Comparison of ENCODE assay signal across 1 cellular context in the genomic region with DNA sequence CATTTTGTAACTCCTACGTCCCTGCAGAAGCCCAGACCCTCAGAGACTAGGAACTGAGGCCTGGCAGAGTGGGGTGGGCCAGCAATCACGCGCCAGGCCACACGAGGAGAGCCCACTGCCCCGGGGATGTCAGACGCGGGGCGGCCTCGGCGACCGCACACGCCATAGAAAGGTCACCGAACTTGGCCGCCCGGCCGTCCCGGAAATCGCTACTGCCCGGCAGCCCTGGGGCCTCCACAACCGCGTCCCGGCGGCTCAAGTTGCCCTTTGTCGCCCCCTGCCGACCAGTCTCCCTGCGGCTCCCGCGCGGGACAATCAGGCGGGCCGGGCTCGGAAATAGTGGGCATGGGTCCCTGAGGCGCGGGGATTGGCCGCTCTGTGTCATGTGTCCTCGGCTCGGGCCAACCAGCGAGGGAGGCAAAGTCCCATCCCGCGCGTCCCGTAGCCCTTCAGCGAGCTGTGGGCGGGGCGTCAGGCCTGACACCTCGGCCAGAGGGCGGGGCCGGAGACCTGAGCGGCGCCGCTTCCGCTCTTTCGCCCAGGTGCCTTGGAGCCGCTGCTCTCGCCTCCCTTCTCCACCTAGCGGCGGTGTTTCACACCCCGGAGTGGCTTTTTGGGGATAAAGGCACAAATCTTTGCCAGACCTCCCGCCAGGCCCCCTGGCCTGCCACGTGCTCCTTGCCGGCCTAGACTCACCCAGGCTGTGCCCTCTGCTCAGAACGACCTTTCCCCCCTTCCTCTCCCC.
TF ChIP-seq lines count a peak whose summit lies in the region.

No MANE protein-coding gene starts in this region.

TF ChIP-seq in HepG2, 621 proteins besides CTCF, POLR2A, EP300 and RAD21 (continued from another document and continues in another):
- peak; percentile 96 for TF ChIP-seq GATAD1 (CRISPR knock-in tag; IDR thresholded peaks at IDR 0.05)
- peak; percentile 86; the same call in 1 of the 2 replicates for TF ChIP-seq ZNF333 (CRISPR knock-in tag; IDR thresholded peaks at IDR 0.05; ENCODE audit: borderline replicate concordance)
- TF ChIP-seq, protein P1, sequence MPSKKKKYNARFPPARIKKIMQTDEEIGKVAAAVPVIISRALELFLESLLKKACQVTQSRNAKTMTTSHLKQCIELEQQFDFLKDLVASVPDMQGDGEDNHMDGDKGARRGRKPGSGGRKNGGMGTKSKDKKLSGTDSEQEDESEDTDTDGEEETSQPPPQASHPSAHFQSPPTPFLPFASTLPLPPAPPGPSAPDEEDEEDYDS (CRISPR knock-in tag; IDR thresholded peaks at IDR 0.05) = peak; percentile 90
- TF ChIP-seq NAIF1 (CRISPR knock-in tag; IDR thresholded peaks at IDR 0.05; ENCODE audit: borderline replicate concordance) = peak; percentile 31; the same call in 1 of the 2 replicates
- TF ChIP-seq ZFP36L1 (CRISPR knock-in tag; IDR thresholded peaks at IDR 0.05) = peak; percentile 65; the same call in 1 of the 2 replicates
- 0 out of 2 replicates have a peak, but pooled peaks have one; percentile 29 for TF ChIP-seq ZNF775 (CRISPR knock-in tag; IDR thresholded peaks at IDR 0.05; ENCODE audit: borderline replicate concordance)
- TF ChIP-seq RXRB (CRISPR knock-in tag; IDR thresholded peaks at IDR 0.05; ENCODE audit: borderline replicate concordance) = peak; percentile 90
- TF ChIP-seq, protein P2, sequence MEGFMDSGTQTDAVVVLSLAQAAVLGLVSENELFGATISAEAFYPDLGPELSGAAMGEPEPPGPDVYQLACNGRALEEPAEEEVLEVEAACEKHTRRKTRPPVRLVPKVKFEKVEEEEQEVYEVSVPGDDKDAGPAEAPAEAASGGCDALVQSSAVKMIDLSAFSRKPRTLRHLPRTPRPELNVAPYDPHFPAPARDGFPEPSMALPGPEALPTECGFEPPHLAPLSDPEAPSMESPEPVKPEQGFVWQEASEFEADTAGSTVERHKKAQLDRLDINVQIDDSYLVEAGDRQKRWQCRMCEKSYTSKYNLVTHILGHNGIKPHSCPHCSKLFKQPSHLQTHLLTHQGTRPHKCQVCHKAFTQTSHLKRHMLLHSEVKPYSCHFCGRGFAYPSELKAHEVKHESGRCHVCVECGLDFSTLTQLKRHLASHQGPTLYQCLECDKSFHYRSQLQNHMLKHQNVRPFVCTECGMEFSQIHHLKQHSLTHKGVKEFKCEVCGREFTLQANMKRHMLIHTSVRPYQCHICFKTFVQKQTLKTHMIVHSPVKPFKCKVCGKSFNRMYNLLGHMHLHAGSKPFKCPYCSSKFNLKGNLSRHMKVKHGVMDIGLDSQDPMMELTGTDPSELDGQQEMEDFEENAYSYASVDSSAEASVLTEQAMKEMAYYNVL (CRISPR knock-in tag; IDR thresholded peaks at IDR 0.05; ENCODE audit: borderline replicate concordance) = peak; percentile 61; the same call in 1 of the 2 replicates
- no peak; the same call in none of the 2 replicates for TF ChIP-seq ZSCAN29 (CRISPR knock-in tag; conservative IDR thresholded peaks at IDR 0.05)
- no peak for TF ChIP-seq NFE2 (CRISPR knock-in tag; IDR thresholded peaks at IDR 0.05)
- TF ChIP-seq SP2 (CRISPR knock-in tag; IDR thresholded peaks at IDR 0.05) = peak; percentile 67; the same call in 1 of the 2 replicates
- TF ChIP-seq ZBTB3 (CRISPR knock-in tag; IDR thresholded peaks at IDR 0.05; ENCODE audit: borderline replicate concordance, low read depth) = peak; percentile 61; the same call in 1 of the 2 replicates
- TF ChIP-seq GABPA (IDR thresholded peaks at IDR 0.05; ENCODE audit: low read depth, low read length) = peak; percentile 28
- TF ChIP-seq GABPA (CRISPR knock-in tag; IDR thresholded peaks at IDR 0.05; ENCODE audit: low read depth) = peak; percentile 84
- peak; percentile 94; the same call in 1 of the 2 replicates for TF ChIP-seq REPIN1 (CRISPR knock-in tag; IDR thresholded peaks at IDR 0.05; ENCODE audit: borderline replicate concordance, low read depth)
- TF ChIP-seq MBD4 (IDR thresholded peaks at IDR 0.05; ENCODE audit: borderline replicate concordance, low read length) = no peak
- TF ChIP-seq, protein P3, sequence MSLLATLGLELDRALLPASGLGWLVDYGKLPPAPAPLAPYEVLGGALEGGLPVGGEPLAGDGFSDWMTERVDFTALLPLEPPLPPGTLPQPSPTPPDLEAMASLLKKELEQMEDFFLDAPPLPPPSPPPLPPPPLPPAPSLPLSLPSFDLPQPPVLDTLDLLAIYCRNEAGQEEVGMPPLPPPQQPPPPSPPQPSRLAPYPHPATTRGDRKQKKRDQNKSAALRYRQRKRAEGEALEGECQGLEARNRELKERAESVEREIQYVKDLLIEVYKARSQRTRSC (CRISPR knock-in tag; IDR thresholded peaks at IDR 0.05; ENCODE audit: low read depth) = no peak
- no peak for TF ChIP-seq TRIM24 (CRISPR knock-in tag; IDR thresholded peaks at IDR 0.05)
- 0 out of 2 replicates have a peak, but pooled peaks have one; percentile 17 for TF ChIP-seq ZNF225 (CRISPR knock-in tag; IDR thresholded peaks at IDR 0.05)
- no peak for TF ChIP-seq JDP2 (CRISPR knock-in tag; IDR thresholded peaks at IDR 0.05; ENCODE audit: borderline replicate concordance)
- TF ChIP-seq ZNF468 (CRISPR knock-in tag; IDR thresholded peaks at IDR 0.05) = no peak
- TF ChIP-seq CREM (IDR thresholded peaks at IDR 0.05) = peak; percentile 24; the same call in 1 of the 2 replicates
- TF ChIP-seq CREM (CRISPR knock-in tag; IDR thresholded peaks at IDR 0.05) = no peak
- TF ChIP-seq U2AF1 (optimal IDR thresholded peaks at IDR 0.05; ENCODE audit: low read depth, low read length) = no peak
- TF ChIP-seq RBFOX2 (IDR thresholded peaks at IDR 0.05; ENCODE audit: low read depth, low read length) = peak; percentile 92
- peak; percentile 72 for TF ChIP-seq TAF1 (CRISPR knock-in tag; IDR thresholded peaks at IDR 0.05)
- TF ChIP-seq, protein P4, sequence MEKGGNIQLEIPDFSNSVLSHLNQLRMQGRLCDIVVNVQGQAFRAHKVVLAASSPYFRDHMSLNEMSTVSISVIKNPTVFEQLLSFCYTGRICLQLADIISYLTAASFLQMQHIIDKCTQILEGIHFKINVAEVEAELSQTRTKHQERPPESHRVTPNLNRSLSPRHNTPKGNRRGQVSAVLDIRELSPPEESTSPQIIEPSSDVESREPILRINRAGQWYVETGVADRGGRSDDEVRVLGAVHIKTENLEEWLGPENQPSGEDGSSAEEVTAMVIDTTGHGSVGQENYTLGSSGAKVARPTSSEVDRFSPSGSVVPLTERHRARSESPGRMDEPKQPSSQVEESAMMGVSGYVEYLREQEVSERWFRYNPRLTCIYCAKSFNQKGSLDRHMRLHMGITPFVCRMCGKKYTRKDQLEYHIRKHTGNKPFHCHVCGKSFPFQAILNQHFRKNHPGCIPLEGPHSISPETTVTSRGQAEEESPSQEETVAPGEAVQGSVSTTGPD (CRISPR knock-in tag; IDR thresholded peaks at IDR 0.05) = no peak
- TF ChIP-seq TEAD2 (CRISPR knock-in tag; IDR thresholded peaks at IDR 0.05) = peak; percentile 66; the same call in 1 of the 2 replicates
- TF ChIP-seq, protein P5, sequence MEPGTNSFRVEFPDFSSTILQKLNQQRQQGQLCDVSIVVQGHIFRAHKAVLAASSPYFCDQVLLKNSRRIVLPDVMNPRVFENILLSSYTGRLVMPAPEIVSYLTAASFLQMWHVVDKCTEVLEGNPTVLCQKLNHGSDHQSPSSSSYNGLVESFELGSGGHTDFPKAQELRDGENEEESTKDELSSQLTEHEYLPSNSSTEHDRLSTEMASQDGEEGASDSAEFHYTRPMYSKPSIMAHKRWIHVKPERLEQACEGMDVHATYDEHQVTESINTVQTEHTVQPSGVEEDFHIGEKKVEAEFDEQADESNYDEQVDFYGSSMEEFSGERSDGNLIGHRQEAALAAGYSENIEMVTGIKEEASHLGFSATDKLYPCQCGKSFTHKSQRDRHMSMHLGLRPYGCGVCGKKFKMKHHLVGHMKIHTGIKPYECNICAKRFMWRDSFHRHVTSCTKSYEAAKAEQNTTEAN (CRISPR knock-in tag; conservative IDR thresholded peaks at IDR 0.05) = peak; percentile 31; the same call in 1 of the 2 replicates
- peak; percentile 82; the same call in 1 of the 2 replicates for TF ChIP-seq BORCS8-MEF2B (CRISPR knock-in tag; IDR thresholded peaks at IDR 0.05)
- TF ChIP-seq GABPB1 (CRISPR knock-in tag; IDR thresholded peaks at IDR 0.05) = peak; percentile 94
- TF ChIP-seq SNAI1 (CRISPR knock-in tag; IDR thresholded peaks at IDR 0.05; ENCODE audit: borderline replicate concordance) = no peak; the same call in 1 of the 2 replicates
- TF ChIP-seq, protein P6, sequence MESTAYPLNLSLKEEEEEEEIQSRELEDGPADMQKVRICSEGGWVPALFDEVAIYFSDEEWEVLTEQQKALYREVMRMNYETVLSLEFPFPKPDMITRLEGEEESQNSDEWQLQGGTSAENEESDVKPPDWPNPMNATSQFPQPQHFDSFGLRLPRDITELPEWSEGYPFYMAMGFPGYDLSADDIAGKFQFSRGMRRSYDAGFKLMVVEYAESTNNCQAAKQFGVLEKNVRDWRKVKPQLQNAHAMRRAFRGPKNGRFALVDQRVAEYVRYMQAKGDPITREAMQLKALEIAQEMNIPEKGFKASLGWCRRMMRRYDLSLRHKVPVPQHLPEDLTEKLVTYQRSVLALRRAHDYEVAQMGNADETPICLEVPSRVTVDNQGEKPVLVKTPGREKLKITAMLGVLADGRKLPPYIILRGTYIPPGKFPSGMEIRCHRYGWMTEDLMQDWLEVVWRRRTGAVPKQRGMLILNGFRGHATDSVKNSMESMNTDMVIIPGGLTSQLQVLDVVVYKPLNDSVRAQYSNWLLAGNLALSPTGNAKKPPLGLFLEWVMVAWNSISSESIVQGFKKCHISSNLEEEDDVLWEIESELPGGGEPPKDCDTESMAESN (CRISPR knock-in tag; conservative IDR thresholded peaks at IDR 0.05) = no peak; the same call in 1 of the 2 replicates
- TF ChIP-seq, protein P7, sequence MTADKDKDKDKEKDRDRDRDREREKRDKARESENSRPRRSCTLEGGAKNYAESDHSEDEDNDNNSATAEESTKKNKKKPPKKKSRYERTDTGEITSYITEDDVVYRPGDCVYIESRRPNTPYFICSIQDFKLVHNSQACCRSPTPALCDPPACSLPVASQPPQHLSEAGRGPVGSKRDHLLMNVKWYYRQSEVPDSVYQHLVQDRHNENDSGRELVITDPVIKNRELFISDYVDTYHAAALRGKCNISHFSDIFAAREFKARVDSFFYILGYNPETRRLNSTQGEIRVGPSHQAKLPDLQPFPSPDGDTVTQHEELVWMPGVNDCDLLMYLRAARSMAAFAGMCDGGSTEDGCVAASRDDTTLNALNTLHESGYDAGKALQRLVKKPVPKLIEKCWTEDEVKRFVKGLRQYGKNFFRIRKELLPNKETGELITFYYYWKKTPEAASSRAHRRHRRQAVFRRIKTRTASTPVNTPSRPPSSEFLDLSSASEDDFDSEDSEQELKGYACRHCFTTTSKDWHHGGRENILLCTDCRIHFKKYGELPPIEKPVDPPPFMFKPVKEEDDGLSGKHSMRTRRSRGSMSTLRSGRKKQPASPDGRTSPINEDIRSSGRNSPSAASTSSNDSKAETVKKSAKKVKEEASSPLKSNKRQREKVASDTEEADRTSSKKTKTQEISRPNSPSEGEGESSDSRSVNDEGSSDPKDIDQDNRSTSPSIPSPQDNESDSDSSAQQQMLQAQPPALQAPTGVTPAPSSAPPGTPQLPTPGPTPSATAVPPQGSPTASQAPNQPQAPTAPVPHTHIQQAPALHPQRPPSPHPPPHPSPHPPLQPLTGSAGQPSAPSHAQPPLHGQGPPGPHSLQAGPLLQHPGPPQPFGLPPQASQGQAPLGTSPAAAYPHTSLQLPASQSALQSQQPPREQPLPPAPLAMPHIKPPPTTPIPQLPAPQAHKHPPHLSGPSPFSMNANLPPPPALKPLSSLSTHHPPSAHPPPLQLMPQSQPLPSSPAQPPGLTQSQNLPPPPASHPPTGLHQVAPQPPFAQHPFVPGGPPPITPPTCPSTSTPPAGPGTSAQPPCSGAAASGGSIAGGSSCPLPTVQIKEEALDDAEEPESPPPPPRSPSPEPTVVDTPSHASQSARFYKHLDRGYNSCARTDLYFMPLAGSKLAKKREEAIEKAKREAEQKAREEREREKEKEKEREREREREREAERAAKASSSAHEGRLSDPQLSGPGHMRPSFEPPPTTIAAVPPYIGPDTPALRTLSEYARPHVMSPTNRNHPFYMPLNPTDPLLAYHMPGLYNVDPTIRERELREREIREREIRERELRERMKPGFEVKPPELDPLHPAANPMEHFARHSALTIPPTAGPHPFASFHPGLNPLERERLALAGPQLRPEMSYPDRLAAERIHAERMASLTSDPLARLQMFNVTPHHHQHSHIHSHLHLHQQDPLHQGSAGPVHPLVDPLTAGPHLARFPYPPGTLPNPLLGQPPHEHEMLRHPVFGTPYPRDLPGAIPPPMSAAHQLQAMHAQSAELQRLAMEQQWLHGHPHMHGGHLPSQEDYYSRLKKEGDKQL (CRISPR knock-in tag; IDR thresholded peaks at IDR 0.05; ENCODE audit: low read depth) = peak; percentile 30; the same call in 1 of the 2 replicates
- TF ChIP-seq ZNF512 (CRISPR knock-in tag; IDR thresholded peaks at IDR 0.05) = no peak
- TF ChIP-seq THYN1 (CRISPR knock-in tag; IDR thresholded peaks at IDR 0.05; ENCODE audit: borderline replicate concordance, low read depth) = no peak
- peak; percentile 71; the same call in 1 of the 2 replicates for TF ChIP-seq THAP7 (CRISPR knock-in tag; IDR thresholded peaks at IDR 0.05)
- TF ChIP-seq ZNF160 (CRISPR knock-in tag; IDR thresholded peaks at IDR 0.05) = peak; percentile 50; the same call in 1 of the 2 replicates
- peak; percentile 24; the same call in 1 of the 2 replicates for TF ChIP-seq ZNF619 (CRISPR knock-in tag; IDR thresholded peaks at IDR 0.05)
- TF ChIP-seq CBFB (CRISPR knock-in tag; IDR thresholded peaks at IDR 0.05) = peak; percentile 82
- peak; percentile 53; the same call in 1 of the 2 replicates for TF ChIP-seq KLF15 (CRISPR knock-in tag; IDR thresholded peaks at IDR 0.05; ENCODE audit: borderline replicate concordance)
- no peak for TF ChIP-seq ZNF101 (CRISPR knock-in tag; IDR thresholded peaks at IDR 0.05; ENCODE audit: borderline replicate concordance, low read depth)
- TF ChIP-seq MIER2 (CRISPR knock-in tag; IDR thresholded peaks at IDR 0.05) = peak; percentile 74; the same call in 1 of the 2 replicates
